ENCODE assay signal across 18 cellular contexts in the genomic region with DNA sequence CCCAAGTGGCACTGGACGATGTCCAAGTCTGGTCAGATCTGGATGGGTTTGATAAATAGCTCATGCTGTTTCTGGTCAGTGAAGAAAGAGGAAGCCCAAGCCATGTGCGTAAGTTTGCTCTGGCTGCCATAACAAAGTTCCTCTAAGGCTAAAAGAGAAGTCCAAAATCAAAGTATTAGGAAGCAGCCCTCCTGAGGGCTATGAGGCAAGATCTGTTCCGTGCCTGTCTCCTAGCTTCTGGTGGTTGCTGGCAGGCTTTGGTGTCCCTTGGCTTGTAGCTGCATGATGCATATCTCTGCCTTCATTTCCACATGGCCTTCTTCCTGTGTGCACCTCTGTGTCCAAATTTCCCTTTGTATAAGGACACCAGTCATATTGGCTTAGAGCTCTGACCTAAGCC.
"Had no signal": no experiment of that assay in that cellular context is flagged by ENCODE, and none has a peak within 500 bp of the region (broad histone marks: within the 10 kb centered on the region; RNA-seq: fewer than 3 reads in every experiment).

No MANE protein-coding gene starts in this region.

- H3K79me2 ChIP-seq: hepatocyte had no signal

- H3K36me3 ChIP-seq: colonic mucosa, esophagus squamous epithelium, right atrium auricular region, sigmoid colon, stomach, thoracic aorta had no signal

- H3K4me1 ChIP-seq: colonic mucosa, esophagus squamous epithelium, right atrium auricular region, sigmoid colon, stomach had no signal

- H3K9me3 ChIP-seq: colonic mucosa, esophagus squamous epithelium, right atrium auricular region, sigmoid colon, stomach, thoracic aorta had no signal

- H3K4me3 ChIP-seq: colonic mucosa, esophagus squamous epithelium, hepatocyte, lung, right atrium auricular region, sigmoid colon, skin epidermis, stomach, thoracic aorta had no signal

- H3K27ac ChIP-seq: colonic mucosa, esophagus squamous epithelium, hepatocyte, right atrium auricular region, sigmoid colon, skin epidermis, stomach, thoracic aorta had no signal

- H3K27me3 ChIP-seq: colonic mucosa, esophagus squamous epithelium, hepatocyte, right atrium auricular region, sigmoid colon, stomach had no signal

- DNase-seq: colonic mucosa; dermis blood vessel endothelial cell; esophagus squamous epithelium; foreskin fibroblast; left colon; left ventricle myocardium superior; naive thymus-derived CD4-positive, alpha-beta T cell; nephron progenitor cell; posterior cingulate gyrus; sigmoid colon; stimulated activated naive CD4-positive, alpha-beta T cell; stomach; trophoblast cell had no signal

- H3K4me2 ChIP-seq: hepatocyte had no signal
